1 cellular context compared by ENCODE assay signal in the genomic region with DNA sequence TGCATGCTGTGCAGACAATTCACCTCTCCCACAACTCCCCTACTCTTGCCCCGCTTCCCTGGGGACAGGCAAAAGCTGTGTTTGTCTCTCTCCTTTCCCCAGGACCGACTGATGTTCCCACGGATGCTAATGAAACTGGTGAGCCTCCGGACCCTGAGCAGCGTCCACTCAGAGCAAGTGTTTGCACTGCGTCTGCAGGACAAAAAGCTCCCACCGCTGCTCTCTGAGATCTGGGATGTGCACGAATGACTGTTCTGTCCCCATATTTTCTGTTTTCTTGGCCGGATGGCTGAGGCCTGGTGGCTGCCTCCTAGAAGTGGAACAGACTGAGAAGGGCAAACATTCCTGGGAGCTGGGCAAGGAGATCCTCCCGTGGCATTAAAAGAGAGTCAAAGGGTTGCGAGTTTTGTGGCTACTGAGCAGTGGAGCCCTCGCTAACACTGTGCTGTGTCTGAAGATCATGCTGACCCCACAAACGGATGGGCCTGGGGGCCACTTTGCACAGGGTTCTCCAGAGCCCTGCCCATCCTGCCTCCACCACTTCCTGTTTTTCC.
TF ChIP-seq lines count a peak whose summit lies in the region.

No MANE protein-coding gene starts in this region.

TF ChIP-seq in GM23338, 12 proteins besides CTCF, POLR2A, EP300 and RAD21 (continued from another document):
- TF ChIP-seq, protein P1, sequence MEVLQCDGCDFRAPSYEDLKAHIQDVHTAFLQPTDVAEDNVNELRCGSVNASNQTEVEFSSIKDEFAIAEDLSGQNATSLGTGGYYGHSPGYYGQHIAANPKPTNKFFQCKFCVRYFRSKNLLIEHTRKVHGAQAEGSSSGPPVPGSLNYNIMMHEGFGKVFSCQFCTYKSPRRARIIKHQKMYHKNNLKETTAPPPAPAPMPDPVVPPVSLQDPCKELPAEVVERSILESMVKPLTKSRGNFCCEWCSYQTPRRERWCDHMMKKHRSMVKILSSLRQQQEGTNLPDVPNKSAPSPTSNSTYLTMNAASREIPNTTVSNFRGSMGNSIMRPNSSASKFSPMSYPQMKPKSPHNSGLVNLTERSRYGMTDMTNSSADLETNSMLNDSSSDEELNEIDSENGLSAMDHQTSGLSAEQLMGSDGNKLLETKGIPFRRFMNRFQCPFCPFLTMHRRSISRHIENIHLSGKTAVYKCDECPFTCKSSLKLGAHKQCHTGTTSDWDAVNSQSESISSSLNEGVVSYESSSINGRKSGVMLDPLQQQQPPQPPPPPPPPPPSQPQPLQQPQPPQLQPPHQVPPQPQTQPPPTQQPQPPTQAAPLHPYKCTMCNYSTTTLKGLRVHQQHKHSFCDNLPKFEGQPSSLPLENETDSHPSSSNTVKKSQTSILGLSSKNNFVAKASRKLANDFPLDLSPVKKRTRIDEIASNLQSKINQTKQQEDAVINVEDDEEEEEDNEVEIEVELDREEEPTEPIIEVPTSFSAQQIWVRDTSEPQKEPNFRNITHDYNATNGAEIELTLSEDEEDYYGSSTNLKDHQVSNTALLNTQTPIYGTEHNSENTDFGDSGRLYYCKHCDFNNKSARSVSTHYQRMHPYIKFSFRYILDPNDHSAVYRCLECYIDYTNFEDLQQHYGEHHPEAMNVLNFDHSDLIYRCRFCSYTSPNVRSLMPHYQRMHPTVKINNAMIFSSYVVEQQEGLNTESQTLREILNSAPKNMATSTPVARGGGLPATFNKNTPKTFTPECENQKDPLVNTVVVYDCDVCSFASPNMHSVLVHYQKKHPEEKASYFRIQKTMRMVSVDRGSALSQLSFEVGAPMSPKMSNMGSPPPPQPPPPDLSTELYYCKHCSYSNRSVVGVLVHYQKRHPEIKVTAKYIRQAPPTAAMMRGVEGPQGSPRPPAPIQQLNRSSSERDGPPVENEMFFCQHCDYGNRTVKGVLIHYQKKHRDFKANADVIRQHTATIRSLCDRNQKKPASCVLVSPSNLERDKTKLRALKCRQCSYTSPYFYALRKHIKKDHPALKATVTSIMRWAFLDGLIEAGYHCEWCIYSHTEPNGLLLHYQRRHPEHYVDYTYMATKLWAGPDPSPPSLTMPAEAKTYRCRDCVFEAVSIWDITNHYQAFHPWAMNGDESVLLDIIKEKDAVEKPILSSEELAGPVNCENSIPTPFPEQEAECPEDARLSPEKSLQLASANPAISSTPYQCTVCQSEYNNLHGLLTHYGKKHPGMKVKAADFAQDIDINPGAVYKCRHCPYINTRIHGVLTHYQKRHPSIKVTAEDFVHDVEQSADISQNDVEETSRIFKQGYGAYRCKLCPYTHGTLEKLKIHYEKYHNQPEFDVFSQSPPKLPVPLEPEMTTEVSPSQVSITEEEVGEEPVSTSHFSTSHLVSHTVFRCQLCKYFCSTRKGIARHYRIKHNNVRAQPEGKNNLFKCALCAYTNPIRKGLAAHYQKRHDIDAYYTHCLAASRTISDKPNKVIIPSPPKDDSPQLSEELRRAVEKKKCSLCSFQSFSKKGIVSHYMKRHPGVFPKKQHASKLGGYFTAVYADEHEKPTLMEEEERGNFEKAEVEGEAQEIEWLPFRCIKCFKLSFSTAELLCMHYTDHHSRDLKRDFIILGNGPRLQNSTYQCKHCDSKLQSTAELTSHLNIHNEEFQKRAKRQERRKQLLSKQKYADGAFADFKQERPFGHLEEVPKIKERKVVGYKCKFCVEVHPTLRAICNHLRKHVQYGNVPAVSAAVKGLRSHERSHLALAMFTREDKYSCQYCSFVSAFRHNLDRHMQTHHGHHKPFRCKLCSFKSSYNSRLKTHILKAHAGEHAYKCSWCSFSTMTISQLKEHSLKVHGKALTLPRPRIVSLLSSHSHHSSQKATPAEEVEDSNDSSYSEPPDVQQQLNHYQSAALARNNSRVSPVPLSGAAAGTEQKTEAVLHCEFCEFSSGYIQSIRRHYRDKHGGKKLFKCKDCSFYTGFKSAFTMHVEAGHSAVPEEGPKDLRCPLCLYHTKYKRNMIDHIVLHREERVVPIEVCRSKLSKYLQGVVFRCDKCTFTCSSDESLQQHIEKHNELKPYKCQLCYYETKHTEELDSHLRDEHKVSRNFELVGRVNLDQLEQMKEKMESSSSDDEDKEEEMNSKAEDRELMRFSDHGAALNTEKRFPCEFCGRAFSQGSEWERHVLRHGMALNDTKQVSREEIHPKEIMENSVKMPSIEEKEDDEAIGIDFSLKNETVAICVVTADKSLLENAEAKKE (CRISPR knock-in tag; IDR thresholded peaks at IDR 0.05), result no peak
- no peak for TF ChIP-seq EZH2phosphoT487 (IDR thresholded peaks at IDR 0.05; ENCODE audit: unreplicated experiment)
- TF ChIP-seq STAT1 (IDR thresholded peaks at IDR 0.05; ENCODE audit: unreplicated experiment), result no peak
- no peak for TF ChIP-seq POLR2AphosphoS5 (IDR thresholded peaks at IDR 0.05; ENCODE audit: low read depth)
- no peak for TF ChIP-seq CREB1 (CRISPR knock-in tag; IDR thresholded peaks at IDR 0.05; ENCODE audit: low read depth)
- no peak for TF ChIP-seq EZH2 (IDR thresholded peaks at IDR 0.05; ENCODE audit: low read depth, unreplicated experiment)
